In the genomic region with DNA sequence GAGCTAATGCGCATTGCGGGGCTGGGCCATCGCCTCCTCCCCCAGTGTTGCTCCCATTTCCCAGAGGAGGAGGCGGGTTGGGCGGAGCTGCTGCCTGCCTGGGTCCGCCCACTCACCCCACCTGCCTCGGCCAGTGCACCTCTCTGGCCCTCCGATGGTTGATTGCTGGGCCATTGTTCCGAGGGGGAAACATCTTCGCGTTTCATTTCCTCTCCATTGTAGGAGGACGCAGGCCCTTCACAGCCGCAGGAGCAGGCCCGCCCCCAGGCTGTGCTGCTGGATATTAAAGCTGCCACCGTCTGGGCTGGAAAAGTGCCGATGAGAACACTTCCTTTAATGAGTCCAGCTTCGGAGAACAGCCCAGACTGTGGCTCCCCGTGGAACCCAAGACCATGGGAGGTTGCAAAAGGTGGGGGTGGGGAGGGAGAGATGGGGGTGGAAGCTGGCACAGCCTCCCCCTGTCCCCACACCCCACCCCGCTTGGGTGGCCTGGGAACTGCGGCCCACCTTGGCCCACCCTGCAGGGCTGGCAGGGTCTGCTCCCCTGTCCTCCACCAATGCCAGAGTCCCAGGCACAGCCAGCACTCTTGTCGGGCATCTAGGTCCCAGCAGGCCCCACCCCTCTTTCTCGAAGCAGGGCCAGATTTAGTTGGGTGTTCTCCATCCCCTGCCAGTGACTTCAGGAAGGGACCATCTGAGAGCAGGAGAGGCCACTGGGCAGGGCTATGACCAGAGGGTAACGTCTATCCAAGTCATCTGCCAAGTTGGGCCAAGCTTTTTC, we compare ENCODE assay signal across 18 cellular contexts.
DNase-seq lines count a peak whose midpoint lies in the region; ATAC-seq and TF ChIP-seq lines count a peak whose summit lies in the region.
"Had no signal": no experiment of that assay in that cellular context is flagged by ENCODE, and none has a peak within 500 bp of the region (broad histone marks: within the 10 kb centered on the region; RNA-seq: fewer than 3 reads in every experiment).

No MANE protein-coding gene starts in this region.

- H4K20me1 ChIP-seq in mammary epithelial cell (ENCODE audit: insufficient read depth, low read length), result no peaks in the 10 kb centered on the region

- CTCF ChIA-PET in mammary epithelial cell (lab: Charles Lee; ENCODE audit: low non-redundant PET), result no interaction called here

- no peaks in the 10 kb centered on the region for H3K36me3 ChIP-seq in HUES64 (ENCODE audit: insufficient read depth, low read length)
- no peaks in the 10 kb centered on the region for H3K36me3 ChIP-seq in endodermal cell (ENCODE audit: control insufficient read depth, insufficient read depth, low read length)
- no peaks in the 10 kb centered on the region for H3K36me3 ChIP-seq in mammary epithelial cell (ENCODE audit: insufficient read depth, low read length)
- H3K36me3 ChIP-seq: pancreas, uterus had no signal

- peak overlapping the region; percentile 32 for H3K27ac ChIP-seq in HUES64 (ENCODE audit: low read depth, low read length)
- H3K27ac ChIP-seq in endodermal cell (ENCODE audit: low read depth, low read length), result no peak overlapping the region
- H3K27ac ChIP-seq in mammary epithelial cell (ENCODE audit: insufficient read depth, low read depth, low read length), result no peak overlapping the region
- H3K27ac ChIP-seq: dorsolateral prefrontal cortex, pancreas, uterus had no signal

- no peak overlapping the region for H2AFZ ChIP-seq in mammary epithelial cell (ENCODE audit: low read depth, low read length)

- H3K4me2 ChIP-seq in mammary epithelial cell (ENCODE audit: insufficient read depth, low read depth, low read length), result no peak overlapping the region

- H3K4me1 ChIP-seq in HUES64 (ENCODE audit: insufficient read depth, low read length) (peaks cover 18% of the 10 kb centered on the region), endodermal cell (ENCODE audit: control insufficient read depth, insufficient read depth, low read length) (no peaks in the 10 kb centered on the region), mammary epithelial cell (ENCODE audit: insufficient read depth, low read length) (no peaks in the 10 kb centered on the region)
- H3K4me1 ChIP-seq: pancreas, uterus had no signal

- H3K79me2 ChIP-seq in mammary epithelial cell (ENCODE audit: insufficient read depth, low read length), result no peaks in the 10 kb centered on the region

- H3K4me3 Mint-ChIP-seq in endodermal cell, result no peak overlapping the region
- H3K4me3 Mint-ChIP-seq: activated CD8-positive, alpha-beta memory T cell treated with anti-CD3 and anti-CD28 coated beads, Interleukin-2, amount 10 ng/mL, durations not matched to agents 7 days and 5 days; activated naive CD4-positive, alpha-beta T cell treated with anti-CD3 and anti-CD28 coated beads for 36 hours had no signal

- H3K4me3 ChIP-seq in HUES64 (ENCODE audit: low read length) (peak overlapping the region; percentile 45), endodermal cell (ENCODE audit: low read length) (peak overlapping the region; percentile 74), mammary epithelial cell (replicated peaks in 1 of 3; ENCODE audit: insufficient read depth in 1 of 3, low read depth in 2 of 3, low read length in 3 of 3) (no peak overlapping the region)
- H3K4me3 ChIP-seq: dorsolateral prefrontal cortex, pancreas, uterus had no signal

- DNase-seq in ELF-1 (ENCODE audit: low read depth, low spot score) (peak; percentile 91), endodermal cell (peak; percentile 97), left kidney (ENCODE audit: low read depth, low spot score) (peak; percentile 34), mammary epithelial cell (no peak), NAMALWA (ENCODE audit: low spot score) (no peak)
- no peak for DNase-seq in stimulated activated CD4-positive, alpha-beta T cell treated with anti-CD3 and anti-CD28 coated beads, Interleukin-2, amount 100 ng/mL, for 24 hours
- DNase-seq: activated CD8-positive, alpha-beta memory T cell treated with anti-CD3 and anti-CD28 coated beads, Interleukin-2, amount 10 ng/mL, durations not matched to agents 7 days and 5 days; activated naive CD4-positive, alpha-beta T cell treated with anti-CD3 and anti-CD28 coated beads for 36 hours; DMS53; midbrain; NCI-H446 treated with DMSO at 0.1 percent for 48 hours; pancreas had no signal

- intact Hi-C loops in mammary epithelial cell (cut with micrococcal nuclease), result no loop called here

- 21% methylated on average over 23 of the region's 23 CpGs for WGBS in HUES64
- 30 to 39% methylated on average over 9 to 23 of the region's 23 CpGs for WGBS in endodermal cell (ENCODE audit: insufficient coverage in 1 of 2, insufficient read length in 1 of 2), 2 experiments
- 64% methylated on average over 12 of the region's 23 CpGs for WGBS in mammary epithelial cell (ENCODE audit: low coverage, missing lambda C conversion rate)

- H3K9ac ChIP-seq in HUES64 (ENCODE audit: low read depth, low read length) (no peak overlapping the region), endodermal cell (ENCODE audit: extremely low read depth, low read length, poor library complexity, severe bottlenecking) (no peak overlapping the region), mammary epithelial cell (ENCODE audit: insufficient read depth, low read length) (no peak overlapping the region)

- dilution Hi-C loops in mammary epithelial cell (cut with HindIII; ENCODE audit: low sequenced_read_pairs), result loop anchor here (10.0 kb wide), 1 partner anchor 68 kb away; no protein-coding TSS in a partner anchor

- in situ Hi-C loops in mammary epithelial cell (cut with MboI; ENCODE audit: low sequenced_read_pairs in 2 of 2), result no loop called here

- H3K27ac Mint-ChIP-seq in endodermal cell, result no peak overlapping the region
- H3K27ac Mint-ChIP-seq: activated CD8-positive, alpha-beta memory T cell treated with anti-CD3 and anti-CD28 coated beads, Interleukin-2, amount 10 ng/mL, durations not matched to agents 7 days and 5 days; activated naive CD4-positive, alpha-beta T cell treated with anti-CD3 and anti-CD28 coated beads for 36 hours; brain had no signal

- H3K9me3 Mint-ChIP-seq in endodermal cell, result no peaks in the 10 kb centered on the region

- H3K27me3 Mint-ChIP-seq in endodermal cell (ENCODE audit: insufficient read depth), result peaks cover 8% of the 10 kb centered on the region

- ATAC-seq in HG03469 (IDR thresholded peaks at IDR 0.05; ENCODE audit: unreplicated experiment), result no peak
- ATAC-seq: activated CD8-positive, alpha-beta memory T cell treated with anti-CD3 and anti-CD28 coated beads, Interleukin-2, amount 10 ng/mL, durations not matched to agents 7 days and 5 days; Panc1 had no signal

- H3K9me3 ChIP-seq in HUES64 (ENCODE audit: insufficient read depth, low read depth, low read length) (no peaks in the 10 kb centered on the region), endodermal cell (ENCODE audit: control insufficient read depth, low read length) (no peaks in the 10 kb centered on the region), mammary epithelial cell (replicated peaks; ENCODE audit: insufficient read depth, low read length) (peaks cover 4% of the 10 kb centered on the region)
- H3K9me3 ChIP-seq: pancreas, uterus had no signal

- no peak for TF ChIP-seq CTCF in endodermal cell (conservative IDR thresholded peaks at IDR 0.05)
- no peak for TF ChIP-seq CTCF in mammary epithelial cell (conservative IDR thresholded peaks at IDR 0.05 in 1 of 2, IDR thresholded peaks at IDR 0.05 in 1 of 2; ENCODE audit: extremely low read depth in 1 of 2, insufficient read depth in 1 of 2, low read depth in 1 of 2, low read length in 2 of 2)

- H3K4me1 Mint-ChIP-seq in endodermal cell, result peaks cover 5% of the 10 kb centered on the region
- H3K4me1 Mint-ChIP-seq: activated CD8-positive, alpha-beta memory T cell treated with anti-CD3 and anti-CD28 coated beads, Interleukin-2, amount 10 ng/mL, durations not matched to agents 7 days and 5 days had no signal

- BruUV-seq in mammary epithelial cell (replicated peaks; lab: Mats Ljungman, UMichigan), result no TSS peak

- H3K27me3 ChIP-seq in HUES64 (ENCODE audit: insufficient read depth, low read length), result no peaks in the 10 kb centered on the region
- no peaks in the 10 kb centered on the region for H3K27me3 ChIP-seq in endodermal cell (ENCODE audit: control insufficient read depth, insufficient read depth, low read length, poor library complexity, severe bottlenecking)
- H3K27me3 ChIP-seq in mammary epithelial cell (ENCODE audit: insufficient read depth, low read length), result no peaks in the 10 kb centered on the region
- H3K27me3 ChIP-seq: pancreas, uterus had no signal

- no peaks in the 10 kb centered on the region for H3K36me3 Mint-ChIP-seq in endodermal cell (ENCODE audit: low read depth)
- H3K36me3 Mint-ChIP-seq: activated CD8-positive, alpha-beta memory T cell treated with anti-CD3 and anti-CD28 coated beads, Interleukin-2, amount 10 ng/mL, durations not matched to agents 7 days and 5 days; brain had no signal

Comparison
In these comparisons a context has a peak if more than half of its experiments do, and no peak if none do; other contexts are left out.
1. DNase-seq: peak in ELF-1 (single experiment), endodermal cell (single experiment) and left kidney (single experiment); none in mammary epithelial cell (single experiment), NAMALWA (single experiment) and stimulated activated CD4-positive, alpha-beta T cell treated with anti-CD3 and anti-CD28 coated beads, Interleukin-2, amount 100 ng/mL, for 24 hours (0 of 2).
2. H3K4me3 ChIP-seq: peak in HUES64 (single experiment) and endodermal cell (single experiment); none in mammary epithelial cell (0 of 3).